Comparison of ENCODE assay signal across 24 cellular contexts in the genomic region with DNA sequence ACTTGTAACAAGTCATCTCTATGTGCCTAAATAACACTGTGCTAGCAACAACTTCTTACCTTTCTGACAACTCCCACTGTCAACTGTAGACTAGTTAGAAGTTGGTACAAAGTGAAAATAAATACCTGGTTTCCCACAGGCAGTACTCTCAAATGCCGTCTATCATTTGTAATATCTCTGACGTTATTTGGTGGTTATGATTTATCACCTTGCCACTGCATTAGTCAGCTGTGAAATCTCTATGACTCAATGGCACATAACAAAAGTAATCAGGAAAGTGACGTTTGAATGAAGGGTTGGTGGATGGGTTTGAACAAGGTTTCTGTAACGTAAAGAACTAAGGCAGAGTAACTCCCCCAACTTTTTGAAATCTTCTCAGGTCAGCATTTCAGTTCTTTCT.
DNase-seq lines count a peak whose midpoint lies in the region; ATAC-seq, FAIRE-seq and TF ChIP-seq lines count a peak whose summit lies in the region.
"Had no signal": no experiment of that assay in that cellular context is flagged by ENCODE, and none has a peak within 500 bp of the region (broad histone marks: within the 10 kb centered on the region; RNA-seq: fewer than 3 reads in every experiment).

No MANE protein-coding gene starts in this region.

- no peak overlapping the region for H3K4me3 Mint-ChIP-seq in Calu3 (ENCODE audit: low read depth, unreplicated experiment)
- H3K4me3 Mint-ChIP-seq: CD14-positive monocyte, neural crest cell, WTC11 had no signal

- no peaks in the 10 kb centered on the region for H3K9me1 ChIP-seq in K562 (ENCODE audit: control insufficient read depth, insufficient read depth, low read length)

- POLR2A ChIA-PET in K562 (lab: Yijun Ruan, JAX), result no interaction called here

- FAIRE-seq in K562 (lab: Jason Lieb, UNC), result no peak
- FAIRE-seq: endometrium, frontal cortex had no signal

- no peak overlapping the region for H3K27ac ChIP-seq in K562 (ENCODE audit: extremely low read depth, low read depth, low read length)
- H3K27ac ChIP-seq: coronary artery, KMS-11 had no signal

- in situ Hi-C loops in K562 (cut with MboI), result no loop called here

- TF ChIP-seq POLR2A in K562 (conservative IDR thresholded peaks at IDR 0.05), result no peak

- H4K20me1 ChIP-seq in K562 (replicated peaks; ENCODE audit: control insufficient read depth, insufficient read depth, low read length), result no peaks in the 10 kb centered on the region

- no peaks in the 10 kb centered on the region for H3K27me3 ChIP-seq in K562 (ENCODE audit: control insufficient read depth in 2 of 2, insufficient read depth in 2 of 2, low read length in 2 of 2)

- TF ChIP-seq RAD21 in K562 (CRISPR knock-in tag; conservative IDR thresholded peaks at IDR 0.05 in 1 of 2, IDR thresholded peaks at IDR 0.05 in 1 of 2), result no peak

- H3K4me2 ChIP-seq in K562 (ENCODE audit: insufficient read depth, low read length), result no peak overlapping the region
- H3K4me2 ChIP-seq: KMS-11 had no signal

- no peak overlapping the region for H2AFZ ChIP-seq in K562 (ENCODE audit: low read depth, low read length)

- H3K9ac ChIP-seq in K562 (ENCODE audit: insufficient read depth in 1 of 2, low read depth in 2 of 2, low read length in 2 of 2), result no peak overlapping the region
- H3K9ac ChIP-seq: KMS-11 had no signal

- H3K36me3 ChIP-seq in K562 (ENCODE audit: control insufficient read depth, insufficient read depth, low read length), result no peaks in the 10 kb centered on the region

- H3K4me3 ChIP-seq in K562, result no peak overlapping the region
- H3K4me3 ChIP-seq: coronary artery had no signal

- H3K9me3 Mint-ChIP-seq in Calu3 (ENCODE audit: low read depth, unreplicated experiment), result no peaks in the 10 kb centered on the region
- H3K9me3 Mint-ChIP-seq: CD14-positive monocyte, neural crest cell, WTC11 had no signal

- H3K4me1 Mint-ChIP-seq in Calu3 (ENCODE audit: low read depth, unreplicated experiment), result peaks cover 19% of the 10 kb centered on the region
- H3K4me1 Mint-ChIP-seq: CD14-positive monocyte had no signal

- H3K9me3 ChIP-seq in K562 (replicated peaks; ENCODE audit: control insufficient read depth, insufficient read depth, low read depth, low read length), result no peaks in the 10 kb centered on the region

- no peaks in the 10 kb centered on the region for H3K27me3 Mint-ChIP-seq in Calu3 (ENCODE audit: unreplicated experiment)

- CTCF ChIA-PET in Calu3 (lab: Charles Lee) (interaction anchor here (1.0 kb wide), 1 partner anchor 47 kb away, joined by 3 read pairs; no protein-coding TSS in a partner anchor), K562 (lab: Yijun Ruan, JAX; ENCODE audit: low intra/inter-chr PET ratio) (no interaction called here)

- ATAC-seq in K562 (no peak), HG03354 (IDR thresholded peaks at IDR 0.05; ENCODE audit: poor library complexity, severe bottlenecking, unreplicated experiment) (no peak)
- ATAC-seq: WTC11 had no signal

- DNase-seq in Calu3 (no peak), NCI-H460 (ENCODE audit: extremely low read depth, low read depth) (peak; percentile 99), K562 (ENCODE audit: extremely low read depth in 1 of 4, low spot score in 3 of 4) (no peak), iris pigment epithelial cell (ENCODE audit: low read depth) (peak; percentile 71), DMS 273 (lab: John Stamatoyannopoulos, UW; ENCODE audit: unreplicated experiment) (no peak), NCI-H1417 treated with DMSO at 0.1 percent for 48 hours (lab: John Stamatoyannopoulos, UW) (no peak), NCI-H187 (lab: John Stamatoyannopoulos, UW) (no peak)
- DNase-seq: activated CD4-positive, alpha-beta T cell treated with anti-CD3 and anti-CD28 coated beads, Interleukin-2, amount 50 U/mL, for 48 hours; activated naive CD4-positive, alpha-beta T cell treated with Interleukin-2 at 50 U/mL for 16 hours; activated T-cell treated with anti-CD3 and anti-CD28 coated beads for 4 hours; aorta; NCI-H1092; NCI-H2081 treated with DMSO at 0.1 percent for 48 hours; NCI-H526 treated with DMSO at 0.1 percent for 48 hours; stimulated activated CD8-positive, alpha-beta memory T cell treated with anti-CD3 and anti-CD28 coated beads, Interleukin-4, amount 100 ng/mL, for 48 hours; substantia nigra had no signal

- WGBS in K562 (ENCODE audit: insufficient coverage, low coverage, missing lambda C conversion rate), result 10% methylated on average over 4 of the region's 4 CpGs

- intact Hi-C loops in Calu3 (cut with micrococcal nuclease; ENCODE audit: unreplicated experiment), result loop anchor here (5.0 kb wide), 1 partner anchor 160 kb away; no protein-coding TSS in a partner anchor
- intact Hi-C loops in K562 (cut with micrococcal nuclease), result no loop called here

- TF ChIP-seq CTCF in Calu3 (IDR thresholded peaks at IDR 0.05; ENCODE audit: unreplicated experiment), result no peak
- no peak for TF ChIP-seq CTCF in K562 (IDR thresholded peaks at IDR 0.05 in 2 of 3, conservative IDR thresholded peaks at IDR 0.05 in 1 of 3; ENCODE audit: insufficient read depth in 2 of 3, low read depth in 1 of 3, low read length in 3 of 3)

- TF ChIP-seq EP300 in K562 (IDR thresholded peaks at IDR 0.05; ENCODE audit: low read length), result no peak

- H3K27ac Mint-ChIP-seq in Calu3 (ENCODE audit: unreplicated experiment), result peak overlapping the region; percentile 63
- H3K27ac Mint-ChIP-seq: CD14-positive monocyte, WTC11 had no signal

- H3K36me3 Mint-ChIP-seq in Calu3 (ENCODE audit: insufficient read depth, unreplicated experiment), result no peaks in the 10 kb centered on the region
- H3K36me3 Mint-ChIP-seq: CD14-positive monocyte, WTC11 had no signal

- BruUV-seq in Calu3 (replicated peaks; lab: Mats Ljungman, UMichigan) (no TSS peak), K562 (replicated peaks; lab: Mats Ljungman, UMichigan) (no TSS peak)

- no peaks in the 10 kb centered on the region for H3K79me2 ChIP-seq in K562 (ENCODE audit: control insufficient read depth, insufficient read depth, low read length)

- no peaks in the 10 kb centered on the region for H3K4me1 ChIP-seq in K562 (replicated peaks in 1 of 2; ENCODE audit: control insufficient read depth in 2 of 2, insufficient read depth in 2 of 2, low read length in 2 of 2)

TF ChIP-seq in K562, 482 proteins besides CTCF, POLR2A, EP300 and RAD21:
- TF ChIP-seq TOE1 (IDR thresholded peaks at IDR 0.05; ENCODE audit: borderline replicate concordance) (no peak), TOE1 (CRISPR knock-in tag; IDR thresholded peaks at IDR 0.05; ENCODE audit: borderline replicate concordance, low read depth) (no peak), MEIS2 (IDR thresholded peaks at IDR 0.05; ENCODE audit: partially characterized antibody) (peak; percentile 37), FOXP1 (CRISPR knock-in tag; IDR thresholded peaks at IDR 0.05) (no peak)
- TF ChIP-seq, protein P1, sequence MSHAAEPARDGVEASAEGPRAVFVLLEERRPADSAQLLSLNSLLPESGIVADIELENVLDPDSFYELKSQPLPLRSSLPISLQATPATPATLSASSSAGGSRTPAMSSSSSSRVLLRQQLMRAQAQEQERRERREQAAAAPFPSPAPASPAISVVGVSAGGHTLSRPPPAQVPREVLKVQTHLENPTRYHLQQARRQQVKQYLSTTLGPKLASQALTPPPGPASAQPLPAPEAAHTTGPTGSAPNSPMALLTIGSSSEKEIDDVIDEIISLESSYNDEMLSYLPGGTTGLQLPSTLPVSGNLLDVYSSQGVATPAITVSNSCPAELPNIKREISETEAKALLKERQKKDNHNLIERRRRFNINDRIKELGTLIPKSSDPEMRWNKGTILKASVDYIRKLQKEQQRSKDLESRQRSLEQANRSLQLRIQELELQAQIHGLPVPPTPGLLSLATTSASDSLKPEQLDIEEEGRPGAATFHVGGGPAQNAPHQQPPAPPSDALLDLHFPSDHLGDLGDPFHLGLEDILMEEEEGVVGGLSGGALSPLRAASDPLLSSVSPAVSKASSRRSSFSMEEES (CRISPR knock-in tag; IDR thresholded peaks at IDR 0.05), result no peak
TF ChIP-seq in K562: peak in this region for 1.

Comparison
In these comparisons a context has a peak if more than half of its experiments do, and no peak if none do; other contexts are left out.
1. DNase-seq: peak in NCI-H460 (single experiment) and iris pigment epithelial cell (single experiment); none in Calu3 (single experiment), K562 (0 of 4), DMS 273 (single experiment), NCI-H1417 treated with DMSO at 0.1 percent for 48 hours (single experiment) and NCI-H187 (0 of 2).